In the genomic region with DNA sequence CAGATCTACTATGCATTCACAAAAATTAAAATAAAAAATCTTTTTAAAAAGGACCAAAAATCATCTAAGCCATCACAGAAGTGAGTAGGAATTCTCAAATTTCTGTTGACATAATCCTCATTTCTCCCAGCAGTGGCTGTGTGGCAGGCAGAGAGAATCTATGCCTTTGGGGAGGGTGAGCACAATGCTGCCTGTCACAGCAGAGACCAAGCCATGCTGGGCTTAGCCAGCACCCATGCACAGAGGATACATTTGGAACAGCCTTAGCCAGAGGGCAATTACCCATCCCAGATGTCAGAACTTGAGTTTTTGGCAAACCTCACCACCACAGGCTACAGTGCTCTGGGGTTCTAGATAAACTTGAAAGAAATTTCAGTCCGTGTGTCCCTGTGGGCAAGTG, we compare ENCODE assay signal across 28 cellular contexts.
"Had no signal": no experiment of that assay in that cellular context is flagged by ENCODE, and none has a peak within 500 bp of the region (broad histone marks: within the 10 kb centered on the region; RNA-seq: fewer than 3 reads in every experiment).

No MANE protein-coding gene starts in this region.

- H3K36me3 ChIP-seq: adrenal gland, colonic mucosa, esophagus squamous epithelium, gastrocnemius medialis, heart left ventricle had no signal

- H3K9me3 ChIP-seq: adrenal gland, body of pancreas, colonic mucosa, esophagus squamous epithelium, gastrocnemius medialis had no signal

- H3K4me1 ChIP-seq: adrenal gland, body of pancreas, colonic mucosa, esophagus squamous epithelium, gastrocnemius medialis, heart left ventricle had no signal

- ATAC-seq: activated CD4-positive, alpha-beta T cell treated with anti-CD3 and anti-CD28 coated beads for 36 hours; activated CD8-positive, alpha-beta memory T cell treated with anti-CD3 and anti-CD28 coated beads, Interleukin-2, amount 10 ng/mL, durations not matched to agents 7 days and 5 days; activated CD8-positive, alpha-beta T cell treated with anti-CD3 and anti-CD28 coated beads, Interleukin-2, amount 10 ng/mL, durations not matched to agents 7 days and 5 days; activated naive CD8-positive, alpha-beta T cell treated with anti-CD3 and anti-CD28 coated beads, Interleukin-2, amount 50 U/mL, for 24 hours; body of pancreas; gastrocnemius medialis; heart left ventricle had no signal

- FAIRE-seq: endothelial cell of umbilical vein had no signal

- H3K27me3 ChIP-seq: adrenal gland, body of pancreas, colonic mucosa, esophagus squamous epithelium, gastrocnemius medialis, heart left ventricle had no signal

- H3K4me3 ChIP-seq: adrenal gland, body of pancreas, colonic mucosa, esophagus squamous epithelium, gastrocnemius medialis, heart left ventricle had no signal

- DNase-seq: activated CD4-positive, alpha-beta memory T cell treated with anti-CD3 and anti-CD28 coated beads for 36 hours; activated CD4-positive, alpha-beta T cell treated with anti-CD3 and anti-CD28 coated beads for 36 hours; activated CD4-positive, alpha-beta T cell treated with anti-CD3 and anti-CD28 coated beads, Interleukin-2, amount 10 ng/mL, durations not matched to agents 24 days and 14 days; activated CD4-positive, CD25-positive, alpha-beta regulatory T cell; activated CD4-positive, CD25-positive, alpha-beta regulatory T cell treated with anti-CD3 and anti-CD28 coated beads, Interleukin-2, amount 50 U/mL, for 72 hours; activated CD8-positive, alpha-beta memory T cell treated with anti-CD3 and anti-CD28 coated beads, Interleukin-2, amount 10 ng/mL, durations not matched to agents 7 days and 5 days; activated CD8-positive, alpha-beta memory T cell treated with anti-CD3 and anti-CD28 coated beads, Interleukin-2, amount 50 U/mL, for 4 hours; activated CD8-positive, alpha-beta T cell treated with anti-CD3 and anti-CD28 coated beads, Interleukin-2, amount 10 ng/mL, durations not matched to agents 7 days and 5 days; activated effector memory CD4-positive, alpha-beta T cell treated with anti-CD3 and anti-CD28 coated beads, Interleukin-2, amount 50 U/mL, for 16 hours; activated naive CD4-positive, alpha-beta T cell treated with anti-CD3 and anti-CD28 coated beads for 36 hours; activated naive CD8-positive, alpha-beta T cell treated with anti-CD3 and anti-CD28 coated beads for 36 hours; activated naive CD8-positive, alpha-beta T cell treated with anti-CD3 and anti-CD28 coated beads, Interleukin-2, amount 50 U/mL, for 24 hours; activated T-cell treated with anti-CD3 and anti-CD28 coated beads, Interleukin-2, amount 50 U/mL, for 1 hour; activated T-cell treated with anti-CD3 and anti-CD28 coated beads, Interleukin-2, amount 50 U/mL, for 48 hours; adrenal gland; amygdala; body of pancreas; caudate nucleus; cerebellar nuclear complex; colonic mucosa; effector CD8-positive, alpha-beta T cell; esophagus squamous epithelium; gastrocnemius medialis; glutamatergic neuron; heart left ventricle; T-helper 2 cell had no signal

- H3K27ac ChIP-seq: adrenal gland, body of pancreas, colonic mucosa, epithelial cell of prostate, esophagus squamous epithelium, gastrocnemius medialis, heart left ventricle had no signal
